1 cellular context compared by ENCODE assay signal in the genomic region with DNA sequence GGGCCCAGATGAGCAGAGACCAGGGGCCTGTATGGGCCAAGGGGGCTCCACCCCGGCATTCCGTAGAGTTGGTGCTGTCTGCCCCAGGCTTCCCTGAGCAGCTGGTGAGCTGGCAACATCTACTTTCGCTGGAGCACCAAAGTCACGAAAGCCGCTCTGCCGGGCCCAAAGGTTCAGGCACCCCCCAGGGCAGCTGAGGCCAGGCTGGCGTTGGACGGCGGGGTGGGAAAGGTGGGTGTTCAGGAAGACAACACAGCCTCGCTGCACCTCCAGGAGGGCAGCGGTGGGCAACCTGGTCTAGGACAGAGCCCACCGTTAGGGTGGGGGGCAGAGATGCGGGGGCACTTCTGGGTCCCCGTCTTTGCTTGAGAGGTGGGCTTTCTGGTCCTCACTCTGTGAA.
TF ChIP-seq lines count a peak whose summit lies in the region.

No MANE protein-coding gene starts in this region.

TF ChIP-seq in GM23338, 12 proteins besides CTCF, POLR2A, EP300 and RAD21:
- TF ChIP-seq, protein P1, sequence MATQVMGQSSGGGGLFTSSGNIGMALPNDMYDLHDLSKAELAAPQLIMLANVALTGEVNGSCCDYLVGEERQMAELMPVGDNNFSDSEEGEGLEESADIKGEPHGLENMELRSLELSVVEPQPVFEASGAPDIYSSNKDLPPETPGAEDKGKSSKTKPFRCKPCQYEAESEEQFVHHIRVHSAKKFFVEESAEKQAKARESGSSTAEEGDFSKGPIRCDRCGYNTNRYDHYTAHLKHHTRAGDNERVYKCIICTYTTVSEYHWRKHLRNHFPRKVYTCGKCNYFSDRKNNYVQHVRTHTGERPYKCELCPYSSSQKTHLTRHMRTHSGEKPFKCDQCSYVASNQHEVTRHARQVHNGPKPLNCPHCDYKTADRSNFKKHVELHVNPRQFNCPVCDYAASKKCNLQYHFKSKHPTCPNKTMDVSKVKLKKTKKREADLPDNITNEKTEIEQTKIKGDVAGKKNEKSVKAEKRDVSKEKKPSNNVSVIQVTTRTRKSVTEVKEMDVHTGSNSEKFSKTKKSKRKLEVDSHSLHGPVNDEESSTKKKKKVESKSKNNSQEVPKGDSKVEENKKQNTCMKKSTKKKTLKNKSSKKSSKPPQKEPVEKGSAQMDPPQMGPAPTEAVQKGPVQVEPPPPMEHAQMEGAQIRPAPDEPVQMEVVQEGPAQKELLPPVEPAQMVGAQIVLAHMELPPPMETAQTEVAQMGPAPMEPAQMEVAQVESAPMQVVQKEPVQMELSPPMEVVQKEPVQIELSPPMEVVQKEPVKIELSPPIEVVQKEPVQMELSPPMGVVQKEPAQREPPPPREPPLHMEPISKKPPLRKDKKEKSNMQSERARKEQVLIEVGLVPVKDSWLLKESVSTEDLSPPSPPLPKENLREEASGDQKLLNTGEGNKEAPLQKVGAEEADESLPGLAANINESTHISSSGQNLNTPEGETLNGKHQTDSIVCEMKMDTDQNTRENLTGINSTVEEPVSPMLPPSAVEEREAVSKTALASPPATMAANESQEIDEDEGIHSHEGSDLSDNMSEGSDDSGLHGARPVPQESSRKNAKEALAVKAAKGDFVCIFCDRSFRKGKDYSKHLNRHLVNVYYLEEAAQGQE (IDR thresholded peaks at IDR 0.05; ENCODE audit: unreplicated experiment), result no peak
- TF ChIP-seq, protein P2, sequence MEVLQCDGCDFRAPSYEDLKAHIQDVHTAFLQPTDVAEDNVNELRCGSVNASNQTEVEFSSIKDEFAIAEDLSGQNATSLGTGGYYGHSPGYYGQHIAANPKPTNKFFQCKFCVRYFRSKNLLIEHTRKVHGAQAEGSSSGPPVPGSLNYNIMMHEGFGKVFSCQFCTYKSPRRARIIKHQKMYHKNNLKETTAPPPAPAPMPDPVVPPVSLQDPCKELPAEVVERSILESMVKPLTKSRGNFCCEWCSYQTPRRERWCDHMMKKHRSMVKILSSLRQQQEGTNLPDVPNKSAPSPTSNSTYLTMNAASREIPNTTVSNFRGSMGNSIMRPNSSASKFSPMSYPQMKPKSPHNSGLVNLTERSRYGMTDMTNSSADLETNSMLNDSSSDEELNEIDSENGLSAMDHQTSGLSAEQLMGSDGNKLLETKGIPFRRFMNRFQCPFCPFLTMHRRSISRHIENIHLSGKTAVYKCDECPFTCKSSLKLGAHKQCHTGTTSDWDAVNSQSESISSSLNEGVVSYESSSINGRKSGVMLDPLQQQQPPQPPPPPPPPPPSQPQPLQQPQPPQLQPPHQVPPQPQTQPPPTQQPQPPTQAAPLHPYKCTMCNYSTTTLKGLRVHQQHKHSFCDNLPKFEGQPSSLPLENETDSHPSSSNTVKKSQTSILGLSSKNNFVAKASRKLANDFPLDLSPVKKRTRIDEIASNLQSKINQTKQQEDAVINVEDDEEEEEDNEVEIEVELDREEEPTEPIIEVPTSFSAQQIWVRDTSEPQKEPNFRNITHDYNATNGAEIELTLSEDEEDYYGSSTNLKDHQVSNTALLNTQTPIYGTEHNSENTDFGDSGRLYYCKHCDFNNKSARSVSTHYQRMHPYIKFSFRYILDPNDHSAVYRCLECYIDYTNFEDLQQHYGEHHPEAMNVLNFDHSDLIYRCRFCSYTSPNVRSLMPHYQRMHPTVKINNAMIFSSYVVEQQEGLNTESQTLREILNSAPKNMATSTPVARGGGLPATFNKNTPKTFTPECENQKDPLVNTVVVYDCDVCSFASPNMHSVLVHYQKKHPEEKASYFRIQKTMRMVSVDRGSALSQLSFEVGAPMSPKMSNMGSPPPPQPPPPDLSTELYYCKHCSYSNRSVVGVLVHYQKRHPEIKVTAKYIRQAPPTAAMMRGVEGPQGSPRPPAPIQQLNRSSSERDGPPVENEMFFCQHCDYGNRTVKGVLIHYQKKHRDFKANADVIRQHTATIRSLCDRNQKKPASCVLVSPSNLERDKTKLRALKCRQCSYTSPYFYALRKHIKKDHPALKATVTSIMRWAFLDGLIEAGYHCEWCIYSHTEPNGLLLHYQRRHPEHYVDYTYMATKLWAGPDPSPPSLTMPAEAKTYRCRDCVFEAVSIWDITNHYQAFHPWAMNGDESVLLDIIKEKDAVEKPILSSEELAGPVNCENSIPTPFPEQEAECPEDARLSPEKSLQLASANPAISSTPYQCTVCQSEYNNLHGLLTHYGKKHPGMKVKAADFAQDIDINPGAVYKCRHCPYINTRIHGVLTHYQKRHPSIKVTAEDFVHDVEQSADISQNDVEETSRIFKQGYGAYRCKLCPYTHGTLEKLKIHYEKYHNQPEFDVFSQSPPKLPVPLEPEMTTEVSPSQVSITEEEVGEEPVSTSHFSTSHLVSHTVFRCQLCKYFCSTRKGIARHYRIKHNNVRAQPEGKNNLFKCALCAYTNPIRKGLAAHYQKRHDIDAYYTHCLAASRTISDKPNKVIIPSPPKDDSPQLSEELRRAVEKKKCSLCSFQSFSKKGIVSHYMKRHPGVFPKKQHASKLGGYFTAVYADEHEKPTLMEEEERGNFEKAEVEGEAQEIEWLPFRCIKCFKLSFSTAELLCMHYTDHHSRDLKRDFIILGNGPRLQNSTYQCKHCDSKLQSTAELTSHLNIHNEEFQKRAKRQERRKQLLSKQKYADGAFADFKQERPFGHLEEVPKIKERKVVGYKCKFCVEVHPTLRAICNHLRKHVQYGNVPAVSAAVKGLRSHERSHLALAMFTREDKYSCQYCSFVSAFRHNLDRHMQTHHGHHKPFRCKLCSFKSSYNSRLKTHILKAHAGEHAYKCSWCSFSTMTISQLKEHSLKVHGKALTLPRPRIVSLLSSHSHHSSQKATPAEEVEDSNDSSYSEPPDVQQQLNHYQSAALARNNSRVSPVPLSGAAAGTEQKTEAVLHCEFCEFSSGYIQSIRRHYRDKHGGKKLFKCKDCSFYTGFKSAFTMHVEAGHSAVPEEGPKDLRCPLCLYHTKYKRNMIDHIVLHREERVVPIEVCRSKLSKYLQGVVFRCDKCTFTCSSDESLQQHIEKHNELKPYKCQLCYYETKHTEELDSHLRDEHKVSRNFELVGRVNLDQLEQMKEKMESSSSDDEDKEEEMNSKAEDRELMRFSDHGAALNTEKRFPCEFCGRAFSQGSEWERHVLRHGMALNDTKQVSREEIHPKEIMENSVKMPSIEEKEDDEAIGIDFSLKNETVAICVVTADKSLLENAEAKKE (CRISPR knock-in tag; IDR thresholded peaks at IDR 0.05), result no peak
- TF ChIP-seq EZH2 (IDR thresholded peaks at IDR 0.05; ENCODE audit: low read depth, unreplicated experiment) (no peak), POLR2AphosphoS5 (IDR thresholded peaks at IDR 0.05; ENCODE audit: low read depth) (no peak), STAT1 (IDR thresholded peaks at IDR 0.05; ENCODE audit: unreplicated experiment) (no peak), EZH2phosphoT487 (IDR thresholded peaks at IDR 0.05; ENCODE audit: unreplicated experiment) (no peak), NANOG (IDR thresholded peaks at IDR 0.05; ENCODE audit: borderline replicate concordance) (no peak), ZNF331 (CRISPR knock-in tag; IDR thresholded peaks at IDR 0.05; ENCODE audit: low read depth) (no peak), ETS1 (IDR thresholded peaks at IDR 0.05) (no peak), ZNF114 (CRISPR knock-in tag; IDR thresholded peaks at IDR 0.05) (no peak), JUNB (IDR thresholded peaks at IDR 0.05; ENCODE audit: unreplicated experiment) (no peak), CREB1 (CRISPR knock-in tag; IDR thresholded peaks at IDR 0.05; ENCODE audit: low read depth) (no peak)
